In the genomic region with DNA sequence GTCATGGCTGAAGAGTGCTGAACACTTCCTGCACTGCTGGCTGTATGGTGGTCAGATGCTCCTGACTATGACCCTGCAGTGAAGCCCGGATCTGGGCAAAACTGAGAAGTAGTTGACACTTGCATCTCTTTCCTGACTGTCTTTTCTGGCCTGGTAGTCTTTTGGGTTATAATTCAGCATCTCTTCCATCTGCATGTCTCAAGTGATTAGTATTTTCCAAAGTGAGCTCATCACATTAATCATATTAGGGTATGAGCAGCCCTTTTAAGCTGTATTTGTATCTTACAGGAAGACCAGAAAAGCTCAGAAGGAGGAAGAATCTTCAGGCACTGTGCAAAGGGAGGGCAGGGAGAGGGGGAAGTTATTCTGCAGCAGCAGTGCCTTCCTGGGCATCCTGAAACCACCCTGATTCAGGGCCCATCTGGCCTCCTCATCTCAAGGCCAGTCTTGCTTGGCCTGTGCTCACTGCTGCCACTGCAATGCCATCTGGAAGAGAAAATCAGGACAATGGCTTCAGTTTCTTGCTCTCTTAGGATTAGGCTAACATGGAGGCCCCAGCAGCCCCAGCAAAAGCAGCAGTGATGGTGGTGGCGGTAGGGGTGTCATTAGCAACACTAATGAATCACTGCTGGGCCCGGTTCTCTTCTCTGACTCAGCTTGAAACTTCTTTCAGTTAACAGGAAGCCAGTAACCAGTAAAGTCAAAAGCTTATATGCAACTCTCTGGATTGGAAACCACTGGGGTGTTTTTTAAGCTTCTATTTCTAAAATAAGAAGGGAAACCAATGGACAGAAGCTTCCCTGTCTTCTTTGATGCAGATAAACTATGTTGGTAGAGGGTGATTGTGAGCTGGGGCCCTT, we compare ENCODE assay signal across 8 cellular contexts.
DNase-seq lines count a peak whose midpoint lies in the region; ATAC-seq and TF ChIP-seq lines count a peak whose summit lies in the region.

No MANE protein-coding gene starts in this region.

- H3K27me3 ChIP-seq in OCI-LY3 (ENCODE audit: low read depth, low read length): no peaks in the 10 kb centered on the region

- H3K36me3 ChIP-seq in OCI-LY3 (replicated peaks; ENCODE audit: low read depth, low read length): peaks cover 7% of the 10 kb centered on the region

- peaks cover 4% of the 10 kb centered on the region; the same call in 1 of the 2 replicates for H3K9me3 ChIP-seq in OCI-LY3 (ENCODE audit: insufficient read depth, low read length)

- peaks cover 57% of the 10 kb centered on the region for H3K4me1 ChIP-seq in OCI-LY3 (ENCODE audit: low read length)

- H3K4me2 ChIP-seq in OCI-LY3 (ENCODE audit: low read length): peak overlapping the region; percentile 86

- DNase-seq in activated T-cell treated with anti-CD3 and anti-CD28 coated beads for 1 hour (ENCODE audit: low read depth) (peak; percentile 31), head of caudate nucleus (peak in 37 of 42 donors; percentile 13 to 83 (median 50)), retinal pigment epithelial cell (ENCODE audit: low read depth) (peak; percentile 61), SHP77 treated with DMSO at 0.1 percent for 48 hours (lab: John Stamatoyannopoulos, UW) (no peak)
- no peak for DNase-seq in activated T-cell treated with anti-CD3 and anti-CD28 coated beads, Interleukin-2, amount 50 U/mL, for 1 hour
- DNase-seq in activated effector memory CD4-positive, alpha-beta T cell treated with Interleukin-2 at 50 U/mL for 16 hours: peak; percentile 40

- H3K4me3 ChIP-seq in OCI-LY3 (ENCODE audit: low read length): peak overlapping the region; percentile 53
- no peak overlapping the region for H3K4me3 ChIP-seq in retinal pigment epithelial cell (ENCODE audit: low read length)

- peak overlapping the region; percentile 49 for H3K9ac ChIP-seq in OCI-LY3 (ENCODE audit: low read length)

- TF ChIP-seq CTCF in OCI-LY3 (IDR thresholded peaks at IDR 0.05; ENCODE audit: low read depth, low read length): no peak
- TF ChIP-seq CTCF in retinal pigment epithelial cell (conservative IDR thresholded peaks at IDR 0.05; ENCODE audit: low read depth, low read length): no peak

- ATAC-seq in HG02981 (IDR thresholded peaks at IDR 0.05; ENCODE audit: unreplicated experiment): peak; percentile 97

- no peaks in the 10 kb centered on the region for H3K79me2 ChIP-seq in OCI-LY3 (ENCODE audit: low read length)

- peak overlapping the region; percentile 58 for H2AFZ ChIP-seq in OCI-LY3 (ENCODE audit: low read depth, low read length)

- no peaks in the 10 kb centered on the region for H4K20me1 ChIP-seq in OCI-LY3 (ENCODE audit: insufficient read depth, low read length)

- H3K27ac ChIP-seq in OCI-LY3 (ENCODE audit: low read length): peak overlapping the region; percentile 92

- intact Hi-C loops in head of caudate nucleus (cut with DNase I): no loop called here

Comparison
In these comparisons a context has a peak if more than half of its experiments do, and no peak if none do; other contexts are left out.
1. DNase-seq: peak in activated T-cell treated with anti-CD3 and anti-CD28 coated beads for 1 hour (single experiment), activated effector memory CD4-positive, alpha-beta T cell treated with Interleukin-2 at 50 U/mL for 16 hours (single experiment), head of caudate nucleus (37 of 42) and retinal pigment epithelial cell (single experiment); none in activated T-cell treated with anti-CD3 and anti-CD28 coated beads, Interleukin-2, amount 50 U/mL, for 1 hour (single experiment) and SHP77 treated with DMSO at 0.1 percent for 48 hours (single experiment).